In the genomic region with DNA sequence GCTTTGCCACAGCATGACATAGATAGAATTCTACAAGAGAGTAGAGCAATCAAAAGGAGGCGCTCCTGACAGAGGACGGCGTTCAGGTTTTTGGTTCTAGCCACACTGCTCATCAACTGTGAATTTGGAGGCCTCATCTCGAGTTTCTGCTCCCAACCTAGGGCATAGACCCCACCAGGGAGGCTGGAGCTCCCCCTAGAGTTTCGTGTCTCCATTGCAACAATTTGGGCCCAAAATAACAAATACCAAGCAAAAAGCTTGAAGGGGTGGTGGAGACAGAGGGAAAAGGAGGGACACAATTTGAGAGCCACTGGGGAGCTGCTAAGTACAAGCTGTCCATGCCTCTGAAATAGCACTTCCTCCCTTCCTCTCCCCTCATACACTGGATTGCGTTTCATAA, we compare ENCODE assay signal across 1 cellular context.
TF ChIP-seq lines count a peak whose summit lies in the region.

No MANE protein-coding gene starts in this region.

TF ChIP-seq in H1, 55 proteins besides CTCF, POLR2A, EP300 and RAD21 (continued from another document):
- no peak for TF ChIP-seq SAP30 (IDR thresholded peaks at IDR 0.05; ENCODE audit: insufficient read depth, insufficient replicate concordance, low read length)
- TF ChIP-seq, protein P1, sequence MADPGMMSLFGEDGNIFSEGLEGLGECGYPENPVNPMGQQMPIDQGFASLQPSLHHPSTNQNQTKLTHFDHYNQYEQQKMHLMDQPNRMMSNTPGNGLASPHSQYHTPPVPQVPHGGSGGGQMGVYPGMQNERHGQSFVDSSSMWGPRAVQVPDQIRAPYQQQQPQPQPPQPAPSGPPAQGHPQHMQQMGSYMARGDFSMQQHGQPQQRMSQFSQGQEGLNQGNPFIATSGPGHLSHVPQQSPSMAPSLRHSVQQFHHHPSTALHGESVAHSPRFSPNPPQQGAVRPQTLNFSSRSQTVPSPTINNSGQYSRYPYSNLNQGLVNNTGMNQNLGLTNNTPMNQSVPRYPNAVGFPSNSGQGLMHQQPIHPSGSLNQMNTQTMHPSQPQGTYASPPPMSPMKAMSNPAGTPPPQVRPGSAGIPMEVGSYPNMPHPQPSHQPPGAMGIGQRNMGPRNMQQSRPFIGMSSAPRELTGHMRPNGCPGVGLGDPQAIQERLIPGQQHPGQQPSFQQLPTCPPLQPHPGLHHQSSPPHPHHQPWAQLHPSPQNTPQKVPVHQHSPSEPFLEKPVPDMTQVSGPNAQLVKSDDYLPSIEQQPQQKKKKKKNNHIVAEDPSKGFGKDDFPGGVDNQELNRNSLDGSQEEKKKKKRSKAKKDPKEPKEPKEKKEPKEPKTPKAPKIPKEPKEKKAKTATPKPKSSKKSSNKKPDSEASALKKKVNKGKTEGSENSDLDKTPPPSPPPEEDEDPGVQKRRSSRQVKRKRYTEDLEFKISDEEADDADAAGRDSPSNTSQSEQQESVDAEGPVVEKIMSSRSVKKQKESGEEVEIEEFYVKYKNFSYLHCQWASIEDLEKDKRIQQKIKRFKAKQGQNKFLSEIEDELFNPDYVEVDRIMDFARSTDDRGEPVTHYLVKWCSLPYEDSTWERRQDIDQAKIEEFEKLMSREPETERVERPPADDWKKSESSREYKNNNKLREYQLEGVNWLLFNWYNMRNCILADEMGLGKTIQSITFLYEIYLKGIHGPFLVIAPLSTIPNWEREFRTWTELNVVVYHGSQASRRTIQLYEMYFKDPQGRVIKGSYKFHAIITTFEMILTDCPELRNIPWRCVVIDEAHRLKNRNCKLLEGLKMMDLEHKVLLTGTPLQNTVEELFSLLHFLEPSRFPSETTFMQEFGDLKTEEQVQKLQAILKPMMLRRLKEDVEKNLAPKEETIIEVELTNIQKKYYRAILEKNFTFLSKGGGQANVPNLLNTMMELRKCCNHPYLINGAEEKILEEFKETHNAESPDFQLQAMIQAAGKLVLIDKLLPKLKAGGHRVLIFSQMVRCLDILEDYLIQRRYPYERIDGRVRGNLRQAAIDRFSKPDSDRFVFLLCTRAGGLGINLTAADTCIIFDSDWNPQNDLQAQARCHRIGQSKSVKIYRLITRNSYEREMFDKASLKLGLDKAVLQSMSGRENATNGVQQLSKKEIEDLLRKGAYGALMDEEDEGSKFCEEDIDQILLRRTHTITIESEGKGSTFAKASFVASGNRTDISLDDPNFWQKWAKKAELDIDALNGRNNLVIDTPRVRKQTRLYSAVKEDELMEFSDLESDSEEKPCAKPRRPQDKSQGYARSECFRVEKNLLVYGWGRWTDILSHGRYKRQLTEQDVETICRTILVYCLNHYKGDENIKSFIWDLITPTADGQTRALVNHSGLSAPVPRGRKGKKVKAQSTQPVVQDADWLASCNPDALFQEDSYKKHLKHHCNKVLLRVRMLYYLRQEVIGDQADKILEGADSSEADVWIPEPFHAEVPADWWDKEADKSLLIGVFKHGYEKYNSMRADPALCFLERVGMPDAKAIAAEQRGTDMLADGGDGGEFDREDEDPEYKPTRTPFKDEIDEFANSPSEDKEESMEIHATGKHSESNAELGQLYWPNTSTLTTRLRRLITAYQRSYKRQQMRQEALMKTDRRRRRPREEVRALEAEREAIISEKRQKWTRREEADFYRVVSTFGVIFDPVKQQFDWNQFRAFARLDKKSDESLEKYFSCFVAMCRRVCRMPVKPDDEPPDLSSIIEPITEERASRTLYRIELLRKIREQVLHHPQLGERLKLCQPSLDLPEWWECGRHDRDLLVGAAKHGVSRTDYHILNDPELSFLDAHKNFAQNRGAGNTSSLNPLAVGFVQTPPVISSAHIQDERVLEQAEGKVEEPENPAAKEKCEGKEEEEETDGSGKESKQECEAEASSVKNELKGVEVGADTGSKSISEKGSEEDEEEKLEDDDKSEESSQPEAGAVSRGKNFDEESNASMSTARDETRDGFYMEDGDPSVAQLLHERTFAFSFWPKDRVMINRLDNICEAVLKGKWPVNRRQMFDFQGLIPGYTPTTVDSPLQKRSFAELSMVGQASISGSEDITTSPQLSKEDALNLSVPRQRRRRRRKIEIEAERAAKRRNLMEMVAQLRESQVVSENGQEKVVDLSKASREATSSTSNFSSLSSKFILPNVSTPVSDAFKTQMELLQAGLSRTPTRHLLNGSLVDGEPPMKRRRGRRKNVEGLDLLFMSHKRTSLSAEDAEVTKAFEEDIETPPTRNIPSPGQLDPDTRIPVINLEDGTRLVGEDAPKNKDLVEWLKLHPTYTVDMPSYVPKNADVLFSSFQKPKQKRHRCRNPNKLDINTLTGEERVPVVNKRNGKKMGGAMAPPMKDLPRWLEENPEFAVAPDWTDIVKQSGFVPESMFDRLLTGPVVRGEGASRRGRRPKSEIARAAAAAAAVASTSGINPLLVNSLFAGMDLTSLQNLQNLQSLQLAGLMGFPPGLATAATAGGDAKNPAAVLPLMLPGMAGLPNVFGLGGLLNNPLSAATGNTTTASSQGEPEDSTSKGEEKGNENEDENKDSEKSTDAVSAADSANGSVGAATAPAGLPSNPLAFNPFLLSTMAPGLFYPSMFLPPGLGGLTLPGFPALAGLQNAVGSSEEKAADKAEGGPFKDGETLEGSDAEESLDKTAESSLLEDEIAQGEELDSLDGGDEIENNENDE (IDR thresholded peaks at IDR 0.05; ENCODE audit: insufficient replicate concordance, low read length) = no peak
- TF ChIP-seq JUND (IDR thresholded peaks at IDR 0.05; ENCODE audit: low read length) = no peak
TF ChIP-seq in H1: peak in this region for 0.
